ENCODE assay signal across 12 cellular contexts in genomic region chr11:132844956-132845355, GRCh38.
DNase-seq lines count a peak whose midpoint lies in the region; ATAC-seq and TF ChIP-seq lines count a peak whose summit lies in the region.
"Had no signal": no experiment of that assay in that cellular context is flagged by ENCODE, and none has a peak within 500 bp of the region (broad histone marks: within the 10 kb centered on the region; RNA-seq: fewer than 3 reads in every experiment).

No MANE protein-coding gene starts in this region.

- no peak for TF ChIP-seq POLR2A in gastroesophageal sphincter (IDR thresholded peaks at IDR 0.05)

- no peaks in the 10 kb centered on the region for H4K20me1 ChIP-seq in mammary epithelial cell (ENCODE audit: insufficient read depth, low read length)

- H3K36me3 ChIP-seq in mammary epithelial cell (ENCODE audit: insufficient read depth, low read length), result no peaks in the 10 kb centered on the region
- H3K36me3 ChIP-seq in gastroesophageal sphincter, result no peaks in the 10 kb centered on the region
- H3K36me3 ChIP-seq in upper lobe of right lung, result no peaks in the 10 kb centered on the region
- no peaks in the 10 kb centered on the region for H3K36me3 ChIP-seq in lower lobe of right lung
- H3K36me3 ChIP-seq: sigmoid colon had no signal

- dilution Hi-C loops in mammary epithelial cell (cut with HindIII; ENCODE audit: low sequenced_read_pairs), result no loop called here

- CTCF ChIA-PET in mammary epithelial cell (lab: Charles Lee; ENCODE audit: low non-redundant PET), result interaction anchor here (0.6 to 0.7 kb wide), 2 partner anchors 22 to 96 kb away, joined by 3 to 4 read pairs; no protein-coding TSS in a partner anchor

- ATAC-seq in gastroesophageal sphincter (no peak), upper lobe of right lung (no peak), lower lobe of right lung (no peak)

- H3K4me2 ChIP-seq in mammary epithelial cell (ENCODE audit: insufficient read depth, low read depth, low read length), result no peak overlapping the region

- BruUV-seq in mammary epithelial cell (replicated peaks; lab: Mats Ljungman, UMichigan), result no TSS peak

- TF ChIP-seq EP300 in gastroesophageal sphincter (IDR thresholded peaks at IDR 0.05), result no peak

- in situ Hi-C loops in mammary epithelial cell (cut with MboI; ENCODE audit: low sequenced_read_pairs in 2 of 2), result no loop called here

- H3K27me3 ChIP-seq in mammary epithelial cell (ENCODE audit: insufficient read depth, low read length), result no peaks in the 10 kb centered on the region
- no peaks in the 10 kb centered on the region for H3K27me3 ChIP-seq in gastroesophageal sphincter
- H3K27me3 ChIP-seq in upper lobe of right lung, result no peaks in the 10 kb centered on the region
- no peaks in the 10 kb centered on the region for H3K27me3 ChIP-seq in lower lobe of right lung (ENCODE audit: low read depth)
- H3K27me3 ChIP-seq: sigmoid colon had no signal

- H3K9me3 ChIP-seq in mammary epithelial cell (replicated peaks; ENCODE audit: insufficient read depth, low read length) (no peaks in the 10 kb centered on the region), gastroesophageal sphincter (no peaks in the 10 kb centered on the region), upper lobe of right lung (no peaks in the 10 kb centered on the region), lower lobe of right lung (no peaks in the 10 kb centered on the region)

- H3K79me2 ChIP-seq in mammary epithelial cell (ENCODE audit: insufficient read depth, low read length), result no peaks in the 10 kb centered on the region

- H2AFZ ChIP-seq in mammary epithelial cell (ENCODE audit: low read depth, low read length), result no peak overlapping the region

- H3K4me1 ChIP-seq in mammary epithelial cell (ENCODE audit: insufficient read depth, low read length) (peaks cover 27% of the 10 kb centered on the region), gastroesophageal sphincter (no peaks in the 10 kb centered on the region), upper lobe of right lung (no peaks in the 10 kb centered on the region), lower lobe of right lung (no peaks in the 10 kb centered on the region)
- H3K4me1 ChIP-seq: sigmoid colon had no signal

- intact Hi-C loops in mammary epithelial cell (cut with micrococcal nuclease), result loop anchor here (10.0 kb wide), 1 partner anchor 370 kb away; no protein-coding TSS in a partner anchor
- intact Hi-C loops in upper lobe of right lung (cut with DNase I), result no loop called here
- intact Hi-C loops in lower lobe of right lung (cut with DNase I), result no loop called here

- TF ChIP-seq CTCF in mammary epithelial cell (conservative IDR thresholded peaks at IDR 0.05 in 1 of 2, IDR thresholded peaks at IDR 0.05 in 1 of 2; ENCODE audit: extremely low read depth in 1 of 2, insufficient read depth in 1 of 2, low read depth in 1 of 2, low read length in 2 of 2) (no peak), gastroesophageal sphincter (IDR thresholded peaks at IDR 0.05) (no peak), upper lobe of right lung (IDR thresholded peaks at IDR 0.05) (no peak), lower lobe of right lung (IDR thresholded peaks at IDR 0.05) (no peak)

- H3K27ac ChIP-seq in mammary epithelial cell (ENCODE audit: insufficient read depth, low read depth, low read length) (no peak overlapping the region), gastroesophageal sphincter (no peak overlapping the region), upper lobe of right lung (no peak overlapping the region), lower lobe of right lung (no peak overlapping the region)
- H3K27ac ChIP-seq: sigmoid colon had no signal

- WGBS in mammary epithelial cell (ENCODE audit: low coverage, missing lambda C conversion rate), result 5% methylated on average over 3 of the region's 3 CpGs
- 59 to 64% methylated on average over 3 of the region's 3 CpGs for WGBS in gastroesophageal sphincter (ENCODE audit: low coverage in 1 of 2), 2 donors

- H3K4me3 ChIP-seq in mammary epithelial cell (replicated peaks in 1 of 3; ENCODE audit: insufficient read depth in 1 of 3, low read depth in 2 of 3, low read length in 3 of 3) (no peak overlapping the region), gastroesophageal sphincter (no peak overlapping the region), upper lobe of right lung (no peak overlapping the region), lower lobe of right lung (no peak overlapping the region)
- H3K4me3 ChIP-seq: sigmoid colon had no signal

- peak; percentile 92 for DNase-seq in ELR (ENCODE audit: low read depth)
- peak; percentile 4 for DNase-seq in NCI-H128 (lab: John Stamatoyannopoulos, UW; ENCODE audit: unreplicated experiment)
- DNase-seq in mammary epithelial cell, result peak; percentile 90
- peak; percentile 86 for DNase-seq in non-pigmented ciliary epithelial cell (ENCODE audit: low read depth)
- no peak for DNase-seq in SIG-M5 treated with dmso at 0.1 percent for 504 hours (lab: John Stamatoyannopoulos, UW; ENCODE audit: unreplicated experiment)
- no peak for DNase-seq in upper lobe of right lung
- DNase-seq in lower lobe of right lung, result no peak
- DNase-seq: activated CD4-positive, alpha-beta T cell treated with anti-CD3 and anti-CD28 coated beads, Interleukin-2, amount 50 U/mL, for 48 hours; activated naive CD4-positive, alpha-beta T cell treated with anti-CD3 and anti-CD28 coated beads, Interleukin-2, amount 10 ng/mL, durations not matched to agents 7 days and 5 days; Calu3; sigmoid colon had no signal

- no peak overlapping the region for H3K9ac ChIP-seq in mammary epithelial cell (ENCODE audit: insufficient read depth, low read length)

Comparison
In these comparisons a context has a peak if more than half of its experiments do, and no peak if none do; other contexts are left out.
1. DNase-seq: peak in ELR (single experiment), NCI-H128 (single experiment), mammary epithelial cell (single experiment) and non-pigmented ciliary epithelial cell (single experiment); none in SIG-M5 treated with dmso at 0.1 percent for 504 hours (single experiment), upper lobe of right lung (single experiment) and lower lobe of right lung (single experiment).